Comparison of ENCODE assay signal across 8 cellular contexts in the genomic region with DNA sequence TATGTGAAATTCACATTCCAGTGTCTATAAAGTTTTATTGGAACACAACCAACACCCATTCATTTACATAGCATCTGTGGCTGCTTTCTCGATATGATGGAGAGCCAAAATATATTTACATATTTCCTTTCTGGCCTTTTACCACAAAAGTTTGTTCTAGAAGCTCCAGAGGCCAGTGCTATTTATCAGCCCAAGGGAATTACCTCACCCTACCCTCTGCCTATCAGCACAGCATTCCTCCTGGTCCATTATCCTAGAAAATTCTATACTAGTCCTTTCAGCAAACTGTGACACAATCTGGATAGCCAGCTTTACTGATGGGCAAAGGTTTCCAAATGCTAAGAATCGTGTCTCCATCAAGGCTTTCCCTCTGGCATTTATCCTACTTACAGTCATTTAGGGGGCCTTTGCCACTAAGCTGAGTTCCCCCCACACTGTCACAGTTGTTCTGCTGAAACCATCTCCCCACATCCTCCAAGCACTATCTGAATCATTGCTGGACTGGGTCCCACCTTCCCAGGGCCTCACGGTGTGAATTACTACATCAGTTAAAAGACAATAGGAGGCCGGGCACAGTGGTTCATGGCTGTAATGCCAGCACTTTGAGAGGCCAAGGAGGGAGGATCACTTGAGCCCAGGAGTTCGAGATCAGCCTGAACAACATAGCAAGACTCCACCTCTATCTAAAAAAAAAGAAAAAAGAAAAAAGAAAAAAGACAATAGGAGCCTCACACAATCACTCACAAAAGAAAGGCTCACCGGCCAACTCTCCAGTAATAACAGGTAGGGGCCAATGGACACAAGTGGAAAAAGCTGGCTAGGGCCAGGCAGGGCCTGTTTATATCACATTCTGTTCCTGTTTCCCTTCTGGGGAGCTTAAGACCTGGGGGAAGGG. TPM values are rescaled to one million over a fixed set of nuclear protein-coding genes. Genes with fewer than 3 reads are reported as not detected.
A peak's percentile ranks its signal among the peaks of the same experiment; 100 is the strongest.
DNase-seq lines count a peak whose midpoint lies in the region; ATAC-seq and TF ChIP-seq lines count a peak whose summit lies in the region.

No MANE protein-coding gene starts in this region.

- no peak for ATAC-seq in CD4-positive, alpha-beta T cell (ENCODE audit: poor library complexity)
- ATAC-seq in GM21381 (IDR thresholded peaks at IDR 0.05; ENCODE audit: unreplicated experiment), result peak; percentile 33

- no peak for DNase-seq in CD4-positive, alpha-beta T cell
- DNase-seq in T-helper 2 cell treated with Interferon-gamma antibody and Interleukin-4, amounts not matched to agents 5 μg/mL and 100 μg/mL, for 36 hours (ENCODE audit: low spot score), result no peak
- DNase-seq in glomerular visceral epithelial cell (ENCODE audit: extremely low spot score), result peak; percentile 33
- no peak for DNase-seq in neural progenitor cell (ENCODE audit: low spot score)
- DNase-seq in HK-2 (ENCODE audit: unreplicated experiment), result no peak
- no peak for DNase-seq in NCI-H1436 treated with DMSO at 0.1 percent for 48 hours (lab: John Stamatoyannopoulos, UW)
- no peak for DNase-seq in NCI-H446 treated with DMSO at 0.1 percent for 48 hours (lab: John Stamatoyannopoulos, UW)

- no peaks in the 10 kb centered on the region for H3K4me1 ChIP-seq in neural progenitor cell

- H3K4me2 ChIP-seq in neural progenitor cell, result no peak overlapping the region

- peaks cover 55% of the 10 kb centered on the region for H3K4me1 Mint-ChIP-seq in CD4-positive, alpha-beta T cell (ENCODE audit: low read depth)
- H3K4me1 Mint-ChIP-seq in T-helper 2 cell treated with Interferon-gamma antibody and Interleukin-4, amounts not matched to agents 5 μg/mL and 100 μg/mL, for 36 hours (ENCODE audit: low read depth), result peaks cover 41% of the 10 kb centered on the region
- H3K4me1 Mint-ChIP-seq in neural progenitor cell, result peaks cover 14% of the 10 kb centered on the region

- H3K27ac Mint-ChIP-seq in CD4-positive, alpha-beta T cell, result peak overlapping the region; percentile 38
- peak overlapping the region; percentile 60 for H3K27ac Mint-ChIP-seq in T-helper 2 cell treated with Interferon-gamma antibody and Interleukin-4, amounts not matched to agents 5 μg/mL and 100 μg/mL, for 36 hours
- H3K27ac Mint-ChIP-seq in neural progenitor cell, result no peak overlapping the region

- TF ChIP-seq CTCF in CD4-positive, alpha-beta T cell (IDR thresholded peaks at IDR 0.05), result no peak
- TF ChIP-seq CTCF in neural progenitor cell (IDR thresholded peaks at IDR 0.05), result no peak

- H3K27ac ChIP-seq in CD4-positive, alpha-beta T cell (ENCODE audit: low read depth, low read length), result no peak overlapping the region
- no peak overlapping the region for H3K27ac ChIP-seq in neural progenitor cell

- H2AFZ ChIP-seq in neural progenitor cell (replicated peaks), result no peak overlapping the region

- no peaks in the 10 kb centered on the region for H3K9me3 ChIP-seq in CD4-positive, alpha-beta T cell (ENCODE audit: control insufficient read depth, low read length)
- no peaks in the 10 kb centered on the region for H3K9me3 ChIP-seq in neural progenitor cell (ENCODE audit: low read depth)

- POLR2A ChIA-PET in CD4-positive, alpha-beta T cell (lab: Charles Lee), result interaction anchor here (1.3 to 1.4 kb wide), 2 partner anchors 12 to 19 kb away, joined by 4 to 5 read pairs; partner anchors contain the start of gene SYNE3

- H3K4me3 ChIP-seq in neural progenitor cell, result no peak overlapping the region

- H3K4me3 Mint-ChIP-seq in CD4-positive, alpha-beta T cell, result no peak overlapping the region
- H3K4me3 Mint-ChIP-seq in T-helper 2 cell treated with Interferon-gamma antibody and Interleukin-4, amounts not matched to agents 5 μg/mL and 100 μg/mL, for 36 hours, result no peak overlapping the region
- no peak overlapping the region for H3K4me3 Mint-ChIP-seq in neural progenitor cell

- H3K36me3 ChIP-seq in neural progenitor cell, result no peaks in the 10 kb centered on the region

- H3K9ac ChIP-seq in neural progenitor cell, result no peak overlapping the region

- no peaks in the 10 kb centered on the region for H3K27me3 Mint-ChIP-seq in CD4-positive, alpha-beta T cell
- H3K27me3 Mint-ChIP-seq in T-helper 2 cell treated with Interferon-gamma antibody and Interleukin-4, amounts not matched to agents 5 μg/mL and 100 μg/mL, for 36 hours (ENCODE audit: low read depth), result no peaks in the 10 kb centered on the region
- peaks cover 12% of the 10 kb centered on the region for H3K27me3 Mint-ChIP-seq in neural progenitor cell (ENCODE audit: insufficient read depth, low read depth)

- H3K27me3 ChIP-seq in CD4-positive, alpha-beta T cell (ENCODE audit: control insufficient read depth, insufficient read depth, low read length), result no peaks in the 10 kb centered on the region
- no peaks in the 10 kb centered on the region for H3K27me3 ChIP-seq in neural progenitor cell

- H3K9me3 Mint-ChIP-seq in CD4-positive, alpha-beta T cell, result no peaks in the 10 kb centered on the region
- no peaks in the 10 kb centered on the region for H3K9me3 Mint-ChIP-seq in T-helper 2 cell treated with Interferon-gamma antibody and Interleukin-4, amounts not matched to agents 5 μg/mL and 100 μg/mL, for 36 hours
- H3K9me3 Mint-ChIP-seq in neural progenitor cell, result no peaks in the 10 kb centered on the region

- intact Hi-C loops in CD4-positive, alpha-beta T cell (cut with DNase I, micrococcal nuclease), result no loop called here

- peaks cover 78% of the 10 kb centered on the region for H3K36me3 Mint-ChIP-seq in CD4-positive, alpha-beta T cell (ENCODE audit: low read depth)
- H3K36me3 Mint-ChIP-seq in T-helper 2 cell treated with Interferon-gamma antibody and Interleukin-4, amounts not matched to agents 5 μg/mL and 100 μg/mL, for 36 hours (ENCODE audit: low read depth), result peaks cover 54% of the 10 kb centered on the region
- no peaks in the 10 kb centered on the region for H3K36me3 Mint-ChIP-seq in neural progenitor cell

- CTCF ChIA-PET in CD4-positive, alpha-beta T cell (lab: Charles Lee), result interaction anchor here (1.4 to 2.0 kb wide), 2 partner anchors 11 to 23 kb away, joined by 5 to 7 read pairs; no protein-coding TSS in a partner anchor

- H3K79me2 ChIP-seq in neural progenitor cell (ENCODE audit: low read depth), result no peaks in the 10 kb centered on the region

- H3F3A ChIP-seq in neural progenitor cell (ENCODE audit: low read depth), result no peaks in the 10 kb centered on the region

- H4K20me1 ChIP-seq in neural progenitor cell (ENCODE audit: low read depth), result no peaks in the 10 kb centered on the region

RNA-seq across cellular contexts. Expression of gene SYNE3, which starts 12.1 kb away (rescaled TPM):
- 10 to 100 TPM; 29.4 to 31.4 TPM for total RNA-seq in CD4-positive, alpha-beta T cell
- 0.03 and 0.06 TPM in 2 replicates for total RNA-seq in neural progenitor cell (ENCODE audit: low replicate concordance)

RNA-seq across cellular contexts. Expression of gene GLRX5, which starts 30.5 kb away (rescaled TPM):
- total RNA-seq in CD4-positive, alpha-beta T cell, result 10 to 100 TPM; 11.3 to 11.9 TPM
- 71.8 and 99.9 TPM in 2 replicates for total RNA-seq in neural progenitor cell (ENCODE audit: low replicate concordance)

Comparison
In these comparisons a context has a peak if more than half of its experiments do, and no peak if none do; other contexts are left out.
1. RNA of gene SYNE3, which starts 12.1 kb away (total RNA-seq): 29.4 to 31.4 TPM in CD4-positive, alpha-beta T cell; 0.03 to 0.06 TPM in neural progenitor cell; every median in the first group is over 10 times any median in the second.